Comparison of ENCODE assay signal across 12 cellular contexts in genomic region chr1:93635614-93636543, GRCh38. TPM values are rescaled to one million over a fixed set of nuclear protein-coding genes. Genes with fewer than 3 reads are reported as not detected.
DNase-seq lines count a peak whose midpoint lies in the region; ATAC-seq and TF ChIP-seq lines count a peak whose summit lies in the region.
"Had no signal": no experiment of that assay in that cellular context is flagged by ENCODE, and none has a peak within 500 bp of the region (broad histone marks: within the 10 kb centered on the region; RNA-seq: fewer than 3 reads in every experiment).

No MANE protein-coding gene starts in this region.

- intact Hi-C loops in left ventricle myocardium superior (cut with micrococcal nuclease) = no loop called here
- intact Hi-C loops in mucosa of descending colon (cut with DNase I, micrococcal nuclease) = no loop called here
- intact Hi-C loops in naive thymus-derived CD4-positive, alpha-beta T cell (cut with micrococcal nuclease) = no loop called here

- ATAC-seq in left ventricle myocardium superior (peak; percentile 55), mucosa of descending colon (no peak)
- ATAC-seq in naive thymus-derived CD4-positive, alpha-beta T cell = no peak

- TF ChIP-seq CTCF in neural crest cell (conservative IDR thresholded peaks at IDR 0.05) = no peak
- no peak for TF ChIP-seq CTCF in mucosa of descending colon (IDR thresholded peaks at IDR 0.05)

- peak; percentile 28 for DNase-seq in EH (ENCODE audit: low read depth)
- DNase-seq in amygdala (lab: John Stamatoyannopoulos, UW) = peak in 41 of 56 donors; percentile 14 to 81 (median 43)
- DNase-seq in left ventricle myocardium superior = no peak
- peak; percentile 53 for DNase-seq in neural crest cell (ENCODE audit: low read depth, low spot score)
- DNase-seq in stimulated activated naive CD4-positive, alpha-beta T cell (lab: John Stamatoyannopoulos, UW) = no peak
- DNase-seq in mucosa of descending colon = no peak
- no peak for DNase-seq in NCI-H146 (lab: John Stamatoyannopoulos, UW)
- DNase-seq in naive thymus-derived CD4-positive, alpha-beta T cell = no peak
- DNase-seq: AML-193; naive B cell; stimulated activated CD4-positive, alpha-beta T cell treated with anti-CD3 and anti-CD28 coated beads, Interleukin-4, amount 100 ng/mL, for 1 hour; T-helper 2 cell had no signal

- H3K4me3 ChIP-seq in mucosa of descending colon = no peak overlapping the region
- no peak overlapping the region for H3K4me3 ChIP-seq in naive thymus-derived CD4-positive, alpha-beta T cell (ENCODE audit: low read length)

- POLR2A ChIA-PET in naive thymus-derived CD4-positive, alpha-beta T cell (lab: Charles Lee) = no interaction called here

- H3K4me1 Mint-ChIP-seq in neural crest cell = peaks cover 75% of the 10 kb centered on the region
- H3K4me1 Mint-ChIP-seq in naive thymus-derived CD4-positive, alpha-beta T cell = no peaks in the 10 kb centered on the region
- H3K4me1 Mint-ChIP-seq: naive B cell had no signal

- H3K9me3 Mint-ChIP-seq in neural crest cell = no peaks in the 10 kb centered on the region
- H3K9me3 Mint-ChIP-seq in naive thymus-derived CD4-positive, alpha-beta T cell = peaks cover 0 to 4% (median 0%) of the 10 kb centered on the region in 11 donors
- H3K9me3 Mint-ChIP-seq: naive B cell had no signal

- CTCF ChIA-PET in naive thymus-derived CD4-positive, alpha-beta T cell (lab: Charles Lee) = interaction anchor here (2.0 kb wide), 1 partner anchor 208 kb away, joined by 5 read pairs; no protein-coding TSS in a partner anchor

- peaks cover 27% of the 10 kb centered on the region for H3K36me3 Mint-ChIP-seq in neural crest cell (ENCODE audit: low read depth)
- H3K36me3 Mint-ChIP-seq in naive thymus-derived CD4-positive, alpha-beta T cell = no peaks in the 10 kb centered on the region

- H3K27ac ChIP-seq in naive thymus-derived CD4-positive, alpha-beta T cell (ENCODE audit: low read depth, low read length) = no peak overlapping the region

- H3K4me1 ChIP-seq in mucosa of descending colon (ENCODE audit: low read depth) = no peaks in the 10 kb centered on the region
- no peaks in the 10 kb centered on the region for H3K4me1 ChIP-seq in naive thymus-derived CD4-positive, alpha-beta T cell (ENCODE audit: control insufficient read depth in 2 of 2, insufficient read depth in 2 of 2, low read length in 2 of 2)

- H3K27me3 ChIP-seq in naive thymus-derived CD4-positive, alpha-beta T cell (ENCODE audit: control insufficient read depth in 2 of 2, insufficient read depth in 2 of 2, low read length in 2 of 2) = no peaks in the 10 kb centered on the region

- H3K4me3 Mint-ChIP-seq in neural crest cell = peak overlapping the region; percentile 58
- H3K4me3 Mint-ChIP-seq in naive thymus-derived CD4-positive, alpha-beta T cell = no peak overlapping the region
- H3K4me3 Mint-ChIP-seq: naive B cell had no signal

- no peaks in the 10 kb centered on the region for H3K36me3 ChIP-seq in mucosa of descending colon (ENCODE audit: low read depth)
- H3K36me3 ChIP-seq in naive thymus-derived CD4-positive, alpha-beta T cell (ENCODE audit: control insufficient read depth in 2 of 3, insufficient read depth in 3 of 3, low read length in 3 of 3) = no peaks in the 10 kb centered on the region

- H3K27ac Mint-ChIP-seq in neural crest cell (ENCODE audit: unreplicated experiment) = peak overlapping the region; percentile 98
- H3K27ac Mint-ChIP-seq in naive thymus-derived CD4-positive, alpha-beta T cell = no peak overlapping the region

- no peaks in the 10 kb centered on the region for H3K9me3 ChIP-seq in mucosa of descending colon
- no peaks in the 10 kb centered on the region for H3K9me3 ChIP-seq in naive thymus-derived CD4-positive, alpha-beta T cell (ENCODE audit: control insufficient read depth in 2 of 3, low read length in 3 of 3)

- no peaks in the 10 kb centered on the region for H3K27me3 Mint-ChIP-seq in neural crest cell (ENCODE audit: low read depth)
- no peaks in the 10 kb centered on the region for H3K27me3 Mint-ChIP-seq in naive thymus-derived CD4-positive, alpha-beta T cell
- H3K27me3 Mint-ChIP-seq: naive B cell had no signal

RNA-seq across cellular contexts. Expression of gene BCAR3, which starts 45.8 kb away (rescaled TPM):
- total RNA-seq in left ventricle myocardium superior = 15.2 TPM
- 38.5 and 41.6 TPM in 2 replicates for total RNA-seq in neural crest cell
- total RNA-seq in mucosa of descending colon = 10 to 100 TPM; 37.2 to 73.7 (median 54.3) TPM
- total RNA-seq in naive thymus-derived CD4-positive, alpha-beta T cell = 1 to 10 TPM in 1 of 5 experiments, under 1 TPM in 4; 0.75 to 1.7 (median 0.85) TPM
- under 1 TPM; 0.22 to 0.31 TPM for polyA plus RNA-seq in naive thymus-derived CD4-positive, alpha-beta T cell

Comparison
In these comparisons a context has a peak if more than half of its experiments do, and no peak if none do; other contexts are left out.
1. DNase-seq: peak in EH (single experiment), amygdala (41 of 56) and neural crest cell (single experiment); none in left ventricle myocardium superior (single experiment), stimulated activated naive CD4-positive, alpha-beta T cell (0 of 6), mucosa of descending colon (0 of 3), NCI-H146 (single experiment) and naive thymus-derived CD4-positive, alpha-beta T cell (0 of 9).